In the genomic region with DNA sequence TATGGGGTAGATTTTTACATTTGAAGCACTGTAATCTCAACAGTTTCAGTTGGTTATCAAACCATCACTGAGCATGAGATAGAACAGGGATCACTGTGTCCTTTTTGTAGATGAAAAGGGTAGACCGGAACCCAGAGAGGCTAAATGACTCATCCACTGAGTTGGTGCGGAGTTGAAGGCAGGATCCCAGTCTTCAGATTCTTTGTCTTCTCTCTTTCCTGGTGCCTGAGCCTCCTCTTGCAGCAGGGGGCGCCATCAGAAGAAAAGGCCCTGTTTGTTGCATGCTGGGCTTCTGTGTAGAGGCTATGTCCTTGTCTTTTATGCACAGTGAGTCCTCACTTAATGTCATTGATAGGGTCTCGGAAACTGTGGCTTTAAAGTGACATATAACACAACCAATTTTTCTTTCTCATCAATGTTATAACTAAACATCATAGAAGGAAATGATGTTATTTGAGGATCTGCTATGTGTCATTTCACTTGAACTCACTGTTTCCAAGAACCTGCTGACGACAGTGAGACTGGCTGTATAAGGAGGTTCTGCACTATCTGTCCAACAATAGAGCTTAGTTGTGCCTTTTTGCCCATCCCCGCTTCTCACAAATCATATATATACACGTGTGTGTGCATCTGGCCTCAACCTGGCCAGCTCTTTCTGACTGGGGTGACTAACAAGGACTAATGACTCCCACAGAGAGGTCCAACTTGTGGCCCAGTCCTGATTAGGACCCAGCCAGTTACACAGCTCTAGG, we compare ENCODE assay signal across 7 cellular contexts.
DNase-seq lines count a peak whose midpoint lies in the region; ATAC-seq and TF ChIP-seq lines count a peak whose summit lies in the region.

No MANE protein-coding gene starts in this region.

- TF ChIP-seq CTCF in GM12872 (IDR thresholded peaks at IDR 0.05; ENCODE audit: insufficient read depth, low read depth, low read length): peak; percentile 76

- H3K4me3 ChIP-seq in adipocyte (ENCODE audit: low read length): no peak overlapping the region

- H3K9ac ChIP-seq in adipocyte (ENCODE audit: low read length): no peak overlapping the region

- no peaks in the 10 kb centered on the region for H3K27me3 ChIP-seq in adipocyte (replicated peaks; ENCODE audit: control insufficient read depth, insufficient read depth, low read length)

- H3K36me3 ChIP-seq in adipocyte (ENCODE audit: control insufficient read depth, insufficient read depth, low read length, severe bottlenecking): peaks cover 87% of the 10 kb centered on the region

- peaks cover 17% of the 10 kb centered on the region for H3K4me1 ChIP-seq in adipocyte (ENCODE audit: control insufficient read depth, insufficient read depth, low read length)

- DNase-seq in T-helper 1 cell: peak in 4 of 5 donors; percentile 35 to 93 (median 46)
- DNase-seq in adipocyte (ENCODE audit: low read depth): peak; percentile 35
- DNase-seq in kidney tubule cell (ENCODE audit: low spot score): peak; percentile 76
- DNase-seq in stimulated activated CD8-positive, alpha-beta memory T cell treated with anti-CD3 and anti-CD28 coated beads, Interleukin-4, amount 100 ng/mL, for 24 hours (ENCODE audit: low read depth): peak; percentile 62
- no peak for DNase-seq in superior temporal gyrus (ENCODE audit: extremely low spot score)

- no peaks in the 10 kb centered on the region for H3K9me3 ChIP-seq in adipocyte (ENCODE audit: control insufficient read depth, low read length)

- ATAC-seq in HG03571 (IDR thresholded peaks at IDR 0.05; ENCODE audit: unreplicated experiment): peak; percentile 56
